Comparison of ENCODE assay signal across 15 cellular contexts in the genomic region with DNA sequence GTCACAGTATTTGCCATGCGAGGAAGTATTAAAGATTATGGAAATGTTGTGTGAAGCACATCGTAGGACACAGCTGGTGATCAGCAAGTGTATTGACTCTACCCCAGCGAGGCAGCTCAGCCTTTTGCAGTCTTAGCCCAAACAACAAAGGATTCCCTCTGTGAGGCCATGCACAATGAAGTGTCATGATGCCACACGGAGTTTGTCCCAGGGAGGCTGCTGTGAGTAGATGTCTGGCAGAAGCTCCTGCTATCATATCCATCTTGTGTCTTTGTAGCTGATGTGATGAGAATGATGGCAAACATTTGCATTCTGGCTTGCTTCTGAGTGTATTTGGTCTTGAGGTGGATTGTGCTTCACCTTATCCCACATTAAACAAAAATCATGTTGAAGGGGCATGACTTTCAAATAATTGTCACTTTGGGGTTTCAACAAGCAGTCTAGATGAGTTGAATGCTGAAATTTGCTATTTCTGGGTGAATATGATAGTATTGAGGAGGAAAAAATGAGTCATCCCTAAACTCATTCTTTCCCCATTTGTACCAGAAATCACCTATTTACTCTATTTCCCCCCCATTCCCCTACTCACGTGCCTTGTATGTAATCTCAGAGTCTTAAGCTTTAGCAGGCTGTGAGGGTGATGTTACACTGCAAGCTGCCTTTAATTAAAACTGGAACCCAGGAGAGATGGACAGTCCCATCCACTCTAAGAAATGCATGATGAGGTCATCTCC.
A peak's percentile ranks its signal among the peaks of the same experiment; 100 is the strongest.
DNase-seq lines count a peak whose midpoint lies in the region; ATAC-seq and TF ChIP-seq lines count a peak whose summit lies in the region.
"Had no signal": no experiment of that assay in that cellular context is flagged by ENCODE, and none has a peak within 500 bp of the region (broad histone marks: within the 10 kb centered on the region; RNA-seq: fewer than 3 reads in every experiment).

No MANE protein-coding gene starts in this region.

- no peak overlapping the region for H3K4me3 ChIP-seq in A673 (ENCODE audit: low read depth, low read length, poor library complexity, severe bottlenecking)
- H3K4me3 ChIP-seq: gastroesophageal sphincter, stomach had no signal

- H3K4me1 Mint-ChIP-seq in WTC11: peaks cover 17% of the 10 kb centered on the region

- H3K9me3 Mint-ChIP-seq in WTC11: peaks cover 4% of the 10 kb centered on the region

- H3K27me3 Mint-ChIP-seq in WTC11 (ENCODE audit: low read depth): no peaks in the 10 kb centered on the region

- DNase-seq in A673 (ENCODE audit: low spot score) (peak; percentile 78), WTC11 (ENCODE audit: low spot score) (no peak), iPS-NIHi11 (ENCODE audit: low spot score) (peak; percentile 17), NCI-H774 (lab: John Stamatoyannopoulos, UW) (no peak), NCI-H1092 treated with DMSO at 0.1 percent for 48 hours (lab: John Stamatoyannopoulos, UW) (no peak)
- DNase-seq: activated CD8-positive, alpha-beta memory T cell treated with anti-CD3 and anti-CD28 coated beads for 24 hours; activated naive CD4-positive, alpha-beta T cell treated with Interleukin-2 at 50 U/mL for 16 hours; central memory CD4-positive, alpha-beta T cell; NCI-H2171 treated with DMSO at 0.1 percent for 48 hours; SIG-M5; stomach; T1000 had no signal

- TF ChIP-seq CTCF in A673 (conservative IDR thresholded peaks at IDR 0.05; ENCODE audit: low read depth, low read length) (no peak), WTC11 (IDR thresholded peaks at IDR 0.05) (no peak)

- ATAC-seq in GM18868 (IDR thresholded peaks at IDR 0.05; ENCODE audit: unreplicated experiment) (peak; percentile 59), WTC11 (peak; percentile 67), HG02571 (IDR thresholded peaks at IDR 0.05; ENCODE audit: unreplicated experiment) (no peak)
- ATAC-seq: gastroesophageal sphincter had no signal

- BruUV-seq in A673 (replicated peaks; lab: Mats Ljungman, UMichigan): no TSS peak

- H3K27ac Mint-ChIP-seq in WTC11: no peak overlapping the region

- CTCF ChIA-PET in A673 (lab: Charles Lee) (interaction anchor here (0.5 to 1.1 kb wide), 3 partner anchors 71 to 1953 kb away, joined by 3 read pairs; no protein-coding TSS in a partner anchor), WTC11 (lab: Charles Lee) (interaction anchor here (0.6 kb wide), 1 partner anchor 14 kb away, joined by 4 read pairs; no protein-coding TSS in a partner anchor)

- peak overlapping the region; percentile 93 for H3K27ac ChIP-seq in A673 (ENCODE audit: low read depth, low read length, poor library complexity, severe bottlenecking)
- H3K27ac ChIP-seq: gastroesophageal sphincter, stomach had no signal

- H3K9me3 ChIP-seq in A673 (ENCODE audit: low read depth, low read length, poor library complexity, severe bottlenecking): no peaks in the 10 kb centered on the region
- H3K9me3 ChIP-seq: gastroesophageal sphincter, stomach had no signal

- intact Hi-C loops in A673 (cut with micrococcal nuclease; ENCODE audit: unreplicated experiment): loop anchor here (5.0 kb wide), 1 partner anchor 1492 kb away; a partner anchor contains a TSS

- peaks cover 71% of the 10 kb centered on the region for H3K4me1 ChIP-seq in A673 (ENCODE audit: insufficient read depth, low read length, poor library complexity, severe bottlenecking)
- H3K4me1 ChIP-seq: gastroesophageal sphincter, stomach had no signal

- no peaks in the 10 kb centered on the region for H3K27me3 ChIP-seq in A673 (replicated peaks; ENCODE audit: insufficient read depth, low read depth, low read length, poor library complexity)
- H3K27me3 ChIP-seq: stomach had no signal

- no peaks in the 10 kb centered on the region for H3K36me3 Mint-ChIP-seq in WTC11

- POLR2A ChIA-PET in A673 (lab: Charles Lee; ENCODE audit: low non-redundant PET): interaction anchor here (0.6 kb wide), 1 partner anchor 93 kb away, joined by 3 read pairs; no protein-coding TSS in a partner anchor
- POLR2A ChIA-PET in WTC11 (lab: Charles Lee): no interaction called here

- no peak overlapping the region for H3K4me3 Mint-ChIP-seq in WTC11

- H3K36me3 ChIP-seq in A673 (ENCODE audit: insufficient read depth, low read length, poor library complexity, severe bottlenecking): no peaks in the 10 kb centered on the region
- H3K36me3 ChIP-seq: gastroesophageal sphincter, stomach had no signal

TF ChIP-seq in WTC11, 78 proteins besides CTCF, POLR2A, EP300 and RAD21:
- TF ChIP-seq ZNF423 (CRISPR knock-in tag; IDR thresholded peaks at IDR 0.05): 0 out of 2 replicates have a peak, but pooled peaks have one; percentile 17
- TF ChIP-seq, protein P1, sequence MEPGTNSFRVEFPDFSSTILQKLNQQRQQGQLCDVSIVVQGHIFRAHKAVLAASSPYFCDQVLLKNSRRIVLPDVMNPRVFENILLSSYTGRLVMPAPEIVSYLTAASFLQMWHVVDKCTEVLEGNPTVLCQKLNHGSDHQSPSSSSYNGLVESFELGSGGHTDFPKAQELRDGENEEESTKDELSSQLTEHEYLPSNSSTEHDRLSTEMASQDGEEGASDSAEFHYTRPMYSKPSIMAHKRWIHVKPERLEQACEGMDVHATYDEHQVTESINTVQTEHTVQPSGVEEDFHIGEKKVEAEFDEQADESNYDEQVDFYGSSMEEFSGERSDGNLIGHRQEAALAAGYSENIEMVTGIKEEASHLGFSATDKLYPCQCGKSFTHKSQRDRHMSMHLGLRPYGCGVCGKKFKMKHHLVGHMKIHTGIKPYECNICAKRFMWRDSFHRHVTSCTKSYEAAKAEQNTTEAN (CRISPR knock-in tag; IDR thresholded peaks at IDR 0.05): no peak

Comparison
In these comparisons a context has a peak if more than half of its experiments do, and no peak if none do; other contexts are left out.
1. DNase-seq: peak in A673 (single experiment) and iPS-NIHi11 (single experiment); none in WTC11 (single experiment), NCI-H774 (single experiment) and NCI-H1092 treated with DMSO at 0.1 percent for 48 hours (single experiment).